9 cellular contexts compared by ENCODE assay signal in the genomic region with DNA sequence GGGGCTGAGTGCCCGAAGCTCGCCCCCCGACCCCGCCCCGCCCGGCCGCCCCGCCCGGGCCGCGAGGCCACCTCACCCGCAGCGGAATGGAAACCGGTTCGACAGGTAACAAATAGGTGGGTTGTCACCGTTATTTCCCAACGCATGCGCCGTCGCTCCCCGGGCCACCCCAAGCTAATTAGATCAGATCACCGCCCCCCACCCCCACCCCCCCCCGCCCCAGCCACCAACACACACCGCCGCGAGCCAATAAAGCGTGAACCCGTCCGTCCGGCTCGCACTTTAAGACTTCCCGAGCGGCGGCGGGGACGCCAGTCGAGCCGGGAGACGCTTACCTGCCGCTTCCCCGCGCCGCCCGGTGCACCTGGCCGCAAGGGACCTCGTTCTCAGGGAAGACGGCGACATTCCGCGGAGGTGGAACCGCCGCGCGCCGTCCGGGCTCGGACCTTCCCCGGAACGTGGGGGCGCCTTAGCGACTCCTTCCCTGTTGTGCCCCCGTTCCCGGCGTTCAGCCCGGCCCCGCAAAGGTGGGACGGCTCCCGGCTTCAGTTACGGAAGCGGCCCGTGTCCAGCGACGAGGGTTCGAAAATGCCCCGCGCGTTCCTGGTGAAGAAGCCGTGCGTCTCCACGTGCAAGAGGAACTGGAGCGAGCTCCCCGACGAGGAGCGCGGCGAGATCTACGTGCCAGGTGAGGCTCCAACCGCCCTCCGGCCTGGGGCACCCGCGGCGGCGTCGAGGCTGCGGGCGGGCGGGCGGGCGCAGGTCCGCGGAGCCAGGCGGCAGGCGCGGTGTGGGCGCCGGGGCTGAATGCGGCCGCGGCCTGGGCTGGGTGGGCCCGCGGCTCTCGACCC. TPM values are rescaled to one million over a fixed set of nuclear protein-coding genes. Genes with fewer than 3 reads are reported as not detected.
DNase-seq lines count a peak whose midpoint lies in the region; ATAC-seq lines count a peak whose summit lies in the region.
"Had no signal": no experiment of that assay in that cellular context is flagged by ENCODE, and none has a peak within 500 bp of the region (broad histone marks: within the 10 kb centered on the region; RNA-seq: fewer than 3 reads in every experiment).

A gene (plus strand): TSS at position 278 of the 851 bp plus-strand sequence. CDS start 311 bp downstream, at position 589.

- H3K27ac ChIP-seq in SK-N-MC (no peak within 1 kb of the TSS), iPS-18a (ENCODE audit: low read length) (no peak within 1 kb of the TSS)

- H3K4me3 Mint-ChIP-seq in activated CD4-positive, alpha-beta memory T cell treated with anti-CD3 and anti-CD28 coated beads for 36 hours = peak within 1 kb of the TSS; percentile 37
- H3K4me3 Mint-ChIP-seq in activated CD4-positive, alpha-beta memory T cell treated with anti-CD3 and anti-CD28 coated beads, Interleukin-2, amount 10 ng/mL, durations not matched to agents 7 days and 5 days = no peak within 1 kb of the TSS
- H3K4me3 Mint-ChIP-seq in stimulated activated naive B cell treated with anti-CD40 and anti-IgM and Interleukin-4, amounts not matched to agents 10 μg/mL and 1 μg/mL and 100 μg/mL, for 72 hours = peak within 1 kb of the TSS; percentile 79 to 81

- POLR2A ChIA-PET in activated CD4-positive, alpha-beta memory T cell treated with anti-CD3 and anti-CD28 coated beads for 36 hours (lab: Charles Lee) = no interaction called here
- POLR2A ChIA-PET in activated CD4-positive, alpha-beta memory T cell treated with anti-CD3 and anti-CD28 coated beads, Interleukin-2, amount 10 ng/mL, durations not matched to agents 7 days and 5 days (lab: Charles Lee) = no interaction called here

- no peaks in the 10 kb centered on the region for H3K36me3 Mint-ChIP-seq in activated CD4-positive, alpha-beta memory T cell treated with anti-CD3 and anti-CD28 coated beads for 36 hours
- H3K36me3 Mint-ChIP-seq in activated CD4-positive, alpha-beta memory T cell treated with anti-CD3 and anti-CD28 coated beads, Interleukin-2, amount 10 ng/mL, durations not matched to agents 7 days and 5 days (ENCODE audit: low read depth) = peaks cover 2% of the 10 kb centered on the region
- H3K36me3 Mint-ChIP-seq in stimulated activated naive B cell treated with anti-CD40 and anti-IgM and Interleukin-4, amounts not matched to agents 10 μg/mL and 1 μg/mL and 100 μg/mL, for 72 hours = peaks cover 0 to 2% of the 10 kb centered on the region in 2 donors

- peaks cover 67% of the 10 kb centered on the region for H3K27me3 ChIP-seq in iPS-18a (ENCODE audit: control insufficient read depth, insufficient read depth, low read length)

- H3K9me3 Mint-ChIP-seq in activated CD4-positive, alpha-beta memory T cell treated with anti-CD3 and anti-CD28 coated beads for 36 hours = no peaks in the 10 kb centered on the region
- H3K9me3 Mint-ChIP-seq in activated CD4-positive, alpha-beta memory T cell treated with anti-CD3 and anti-CD28 coated beads, Interleukin-2, amount 10 ng/mL, durations not matched to agents 7 days and 5 days = no peaks in the 10 kb centered on the region
- no peaks in the 10 kb centered on the region for H3K9me3 Mint-ChIP-seq in stimulated activated naive B cell treated with anti-CD40 and anti-IgM and Interleukin-4, amounts not matched to agents 10 μg/mL and 1 μg/mL and 100 μg/mL, for 72 hours

- peaks cover 25% of the 10 kb centered on the region for H3K4me1 Mint-ChIP-seq in activated CD4-positive, alpha-beta memory T cell treated with anti-CD3 and anti-CD28 coated beads for 36 hours (ENCODE audit: low read depth)
- peaks cover 51% of the 10 kb centered on the region for H3K4me1 Mint-ChIP-seq in activated CD4-positive, alpha-beta memory T cell treated with anti-CD3 and anti-CD28 coated beads, Interleukin-2, amount 10 ng/mL, durations not matched to agents 7 days and 5 days
- peaks cover 25 to 32% of the 10 kb centered on the region in 2 donors for H3K4me1 Mint-ChIP-seq in stimulated activated naive B cell treated with anti-CD40 and anti-IgM and Interleukin-4, amounts not matched to agents 10 μg/mL and 1 μg/mL and 100 μg/mL, for 72 hours

- no peaks in the 10 kb centered on the region for H3K9me3 ChIP-seq in SK-N-MC (ENCODE audit: low read depth, low read length)
- no peaks in the 10 kb centered on the region for H3K9me3 ChIP-seq in iPS-18a (ENCODE audit: control insufficient read depth, low read depth, low read length)

- DNase-seq in activated CD4-positive, alpha-beta memory T cell treated with anti-CD3 and anti-CD28 coated beads for 36 hours = peak; percentile 27
- DNase-seq in activated CD4-positive, alpha-beta memory T cell treated with anti-CD3 and anti-CD28 coated beads, Interleukin-2, amount 10 ng/mL, durations not matched to agents 7 days and 5 days = no peak
- DNase-seq in SK-N-MC (ENCODE audit: low read depth, low spot score) (no peak), GM19240 (ENCODE audit: insufficient read length, low spot score) (no peak), AG08395 (ENCODE audit: low spot score) (no peak)
- DNase-seq in stimulated activated naive B cell treated with anti-CD40 and anti-IgM and Interleukin-4, amounts not matched to agents 10 μg/mL and 1 μg/mL and 100 μg/mL, for 72 hours = no peak

- no peak within 1 kb of the TSS for H3K9ac ChIP-seq in SK-N-MC (ENCODE audit: insufficient read length)
- peak within 1 kb of the TSS; percentile 28 for H3K9ac ChIP-seq in iPS-18a (ENCODE audit: low read length)

- peaks cover 25% of the 10 kb centered on the region for H3K4me1 ChIP-seq in iPS-18a (ENCODE audit: control insufficient read depth, low read depth, low read length)

- CTCF ChIA-PET in activated CD4-positive, alpha-beta memory T cell treated with anti-CD3 and anti-CD28 coated beads for 36 hours (lab: Charles Lee) = interaction anchor here (2.1 to 2.8 kb wide), 2 partner anchors 7 to 30 kb away, joined by 10 to 12 read pairs; no protein-coding TSS in a partner anchor
- CTCF ChIA-PET in activated CD4-positive, alpha-beta memory T cell treated with anti-CD3 and anti-CD28 coated beads, Interleukin-2, amount 10 ng/mL, durations not matched to agents 7 days and 5 days (lab: Charles Lee) = no interaction called here

- no peak within 1 kb of the TSS for H3K27ac Mint-ChIP-seq in activated CD4-positive, alpha-beta memory T cell treated with anti-CD3 and anti-CD28 coated beads for 36 hours
- H3K27ac Mint-ChIP-seq in activated CD4-positive, alpha-beta memory T cell treated with anti-CD3 and anti-CD28 coated beads, Interleukin-2, amount 10 ng/mL, durations not matched to agents 7 days and 5 days = no peak within 1 kb of the TSS
- H3K27ac Mint-ChIP-seq in stimulated activated naive B cell treated with anti-CD40 and anti-IgM and Interleukin-4, amounts not matched to agents 10 μg/mL and 1 μg/mL and 100 μg/mL, for 72 hours = peak within 1 kb of the TSS; percentile 93

- intact Hi-C loops in activated CD4-positive, alpha-beta memory T cell treated with anti-CD3 and anti-CD28 coated beads for 36 hours (cut with micrococcal nuclease) = no loop called here

- H3K4me3 ChIP-seq in SK-N-MC (peak within 1 kb of the TSS; percentile 71), iPS-18a (ENCODE audit: low read length) (peak within 1 kb of the TSS; percentile 68)

- H3K27me3 Mint-ChIP-seq in activated CD4-positive, alpha-beta memory T cell treated with anti-CD3 and anti-CD28 coated beads for 36 hours = peaks cover 38% of the 10 kb centered on the region
- peaks cover 56% of the 10 kb centered on the region for H3K27me3 Mint-ChIP-seq in activated CD4-positive, alpha-beta memory T cell treated with anti-CD3 and anti-CD28 coated beads, Interleukin-2, amount 10 ng/mL, durations not matched to agents 7 days and 5 days
- H3K27me3 Mint-ChIP-seq in stimulated activated naive B cell treated with anti-CD40 and anti-IgM and Interleukin-4, amounts not matched to agents 10 μg/mL and 1 μg/mL and 100 μg/mL, for 72 hours = peaks cover 40 to 55% of the 10 kb centered on the region in 2 donors

- ATAC-seq in stimulated activated naive B cell treated with anti-CD40 and anti-IgM and Interleukin-4, amounts not matched to agents 10 μg/mL and 1 μg/mL and 100 μg/mL, for 72 hours (replicated peaks) = no peak
- ATAC-seq in HG02885 (IDR thresholded peaks at IDR 0.05; ENCODE audit: poor library complexity, unreplicated experiment) = no peak

- H3K36me3 ChIP-seq in SK-N-MC (ENCODE audit: insufficient read depth, low read length) (no peaks in the 10 kb centered on the region), iPS-18a (ENCODE audit: control insufficient read depth, low read depth, low read length) (no peaks in the 10 kb centered on the region)

RNA-seq across cellular contexts. Expression of the gene that starts here (rescaled TPM):
- total RNA-seq in activated CD4-positive, alpha-beta memory T cell treated with anti-CD3 and anti-CD28 coated beads for 36 hours = not detected
- total RNA-seq in activated CD4-positive, alpha-beta memory T cell treated with anti-CD3 and anti-CD28 coated beads, Interleukin-2, amount 10 ng/mL, durations not matched to agents 7 days and 5 days = not detected
- total RNA-seq: SK-MEL-5 had no signal

Comparison
In these comparisons a context has a peak if more than half of its experiments do, and no peak if none do; other contexts are left out.
1. Peak in DNase-seq in activated CD4-positive, alpha-beta memory T cell treated with anti-CD3 and anti-CD28 coated beads for 36 hours; RNA of the gene not detected or under 1 TPM.